8 cellular contexts compared by ENCODE assay signal in the genomic region with DNA sequence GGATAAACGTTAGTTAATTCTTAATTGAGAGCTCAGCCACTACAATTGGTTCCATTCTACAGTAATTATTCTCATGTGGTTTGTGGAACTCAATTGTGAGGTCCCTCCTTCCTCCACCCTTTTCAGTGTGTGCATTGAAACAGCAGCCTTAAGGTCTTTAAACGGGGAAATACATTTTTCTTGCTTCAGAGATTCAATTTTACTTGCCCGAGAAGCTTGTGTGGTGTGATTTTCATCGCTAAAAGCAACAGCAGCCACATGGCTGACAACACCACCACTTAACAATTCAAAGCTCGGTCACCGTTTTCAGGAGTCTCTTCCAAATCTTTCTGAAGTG. TPM values are rescaled to one million over a fixed set of nuclear protein-coding genes. Genes with fewer than 3 reads are reported as not detected.
DNase-seq lines count a peak whose midpoint lies in the region; ATAC-seq, FAIRE-seq and TF ChIP-seq lines count a peak whose summit lies in the region.

No MANE protein-coding gene starts in this region.

- peak overlapping the region; percentile 63 for H3K4me3 ChIP-seq in A549
- peak overlapping the region; percentile 94 for H3K4me3 ChIP-seq in adipocyte (ENCODE audit: low read length)
- peak overlapping the region; percentile 67 to 75 (median 72) for H3K4me3 ChIP-seq in right lobe of liver
- peak overlapping the region; percentile 65 to 79 for H3K4me3 ChIP-seq in uterus

- TF ChIP-seq POLR2A in A549 (IDR thresholded peaks at IDR 0.05; ENCODE audit: low read length) (no peak), right lobe of liver (IDR thresholded peaks at IDR 0.05) (no peak), uterus (IDR thresholded peaks at IDR 0.05) (no peak)

- CTCF ChIA-PET in A549 (lab: Yijun Ruan, JAX) = interaction anchor here (0.7 to 3.7 kb wide), 7 partner anchors 10 to 112 kb away, joined by 3 to 27 read pairs (median 4); no protein-coding TSS in a partner anchor

- peak overlapping the region; percentile 95 for H3K9ac ChIP-seq in adipocyte (ENCODE audit: low read length)

- 13% methylated on average over 6 of the region's 6 CpGs for WGBS in A549 (ENCODE audit: missing lambda C conversion rate)
- 0% methylated on average over 6 of the region's 6 CpGs for WGBS in right lobe of liver (ENCODE audit: insufficient coverage, low coverage, low lambda C conversion rate, missing lambda C conversion rate)

- FAIRE-seq in A549 (lab: Jason Lieb, UNC) = no peak

- peak overlapping the region; percentile 86 for H3K4me2 ChIP-seq in A549

- no peak for TF ChIP-seq EP300 in A549 (IDR thresholded peaks at IDR 0.05)

- H3K27me3 ChIP-seq in adipocyte (replicated peaks; ENCODE audit: control insufficient read depth, insufficient read depth, low read length) = no peaks in the 10 kb centered on the region
- H3K27me3 ChIP-seq in right lobe of liver = no peaks in the 10 kb centered on the region
- H3K27me3 ChIP-seq in uterus = no peaks in the 10 kb centered on the region

- H3K4me1 ChIP-seq in A549 (peaks cover 21% of the 10 kb centered on the region), adipocyte (ENCODE audit: control insufficient read depth, insufficient read depth, low read length) (peaks cover 33% of the 10 kb centered on the region), right lobe of liver (peaks cover 0 to 19% (median 4%) of the 10 kb centered on the region in 4 donors), uterus (no peaks in the 10 kb centered on the region)

- DNase-seq in A549 (ENCODE audit: low read depth in 1 of 2, low spot score in 1 of 2) (no peak), adipocyte (ENCODE audit: low read depth) (no peak), right lobe of liver (no peak), uterus (no peak), NCI-H2171 treated with DMSO at 0.1 percent for 48 hours (lab: John Stamatoyannopoulos, UW) (no peak), LoVo (ENCODE audit: low spot score) (no peak)

- H3K36me3 ChIP-seq in adipocyte (ENCODE audit: control insufficient read depth, insufficient read depth, low read length, severe bottlenecking) = no peaks in the 10 kb centered on the region
- H3K36me3 ChIP-seq in right lobe of liver = no peaks in the 10 kb centered on the region
- no peaks in the 10 kb centered on the region for H3K36me3 ChIP-seq in uterus

- H3K27ac ChIP-seq in A549 = peak overlapping the region; percentile 86 to 94
- H3K27ac ChIP-seq in right lobe of liver = peak overlapping the region; percentile 94
- H3K27ac ChIP-seq in uterus = peak overlapping the region; percentile 89 to 93

- ATAC-seq in A549 (peak; percentile 1 to 3; a peak in 5 of 6 replicates), GM18520 (IDR thresholded peaks at IDR 0.05; ENCODE audit: unreplicated experiment) (peak; percentile 3), HG03354 (IDR thresholded peaks at IDR 0.05; ENCODE audit: poor library complexity, severe bottlenecking, unreplicated experiment) (peak; percentile 14), right lobe of liver (no peak)

- no peak for TF ChIP-seq CTCF in A549 (IDR thresholded peaks at IDR 0.05)
- TF ChIP-seq CTCF in right lobe of liver (IDR thresholded peaks at IDR 0.05) = no peak
- TF ChIP-seq CTCF in uterus (IDR thresholded peaks at IDR 0.05) = no peak

- H3K9me3 ChIP-seq in A549 (no peaks in the 10 kb centered on the region), adipocyte (ENCODE audit: control insufficient read depth, low read length) (no peaks in the 10 kb centered on the region), right lobe of liver (no peaks in the 10 kb centered on the region), uterus (no peaks in the 10 kb centered on the region)

- POLR2A ChIA-PET in A549 (lab: Yijun Ruan, JAX) = interaction anchor here (0.8 to 2.8 kb wide), 13 partner anchors 15 to 508 kb away, joined by 3 to 43 read pairs (median 5); no protein-coding TSS in a partner anchor

- no peak for TF ChIP-seq RAD21 in A549 (conservative IDR thresholded peaks at IDR 0.05 in 1 of 2, IDR thresholded peaks at IDR 0.05 in 1 of 2)

- intact Hi-C loops in right lobe of liver (cut with DNase I) = no loop called here
- intact Hi-C loops in uterus (cut with DNase I; ENCODE audit: low total_unique reads) = no loop called here

TF ChIP-seq in A549, 52 proteins besides CTCF, POLR2A, EP300 and RAD21:
- 0 out of 2 replicates have a peak, but pooled peaks have one; percentile 50 for TF ChIP-seq HOXB13 (CRISPR knock-in tag; IDR thresholded peaks at IDR 0.05; ENCODE audit: low read depth)
- TF ChIP-seq, protein P1, sequence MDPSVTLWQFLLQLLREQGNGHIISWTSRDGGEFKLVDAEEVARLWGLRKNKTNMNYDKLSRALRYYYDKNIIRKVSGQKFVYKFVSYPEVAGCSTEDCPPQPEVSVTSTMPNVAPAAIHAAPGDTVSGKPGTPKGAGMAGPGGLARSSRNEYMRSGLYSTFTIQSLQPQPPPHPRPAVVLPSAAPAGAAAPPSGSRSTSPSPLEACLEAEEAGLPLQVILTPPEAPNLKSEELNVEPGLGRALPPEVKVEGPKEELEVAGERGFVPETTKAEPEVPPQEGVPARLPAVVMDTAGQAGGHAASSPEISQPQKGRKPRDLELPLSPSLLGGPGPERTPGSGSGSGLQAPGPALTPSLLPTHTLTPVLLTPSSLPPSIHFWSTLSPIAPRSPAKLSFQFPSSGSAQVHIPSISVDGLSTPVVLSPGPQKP (IDR thresholded peaks at IDR 0.05; ENCODE audit: low read depth, low read length) = no peak

RNA-seq across cellular contexts. Expression of a gene that starts 0.7 kb away (rescaled TPM):
- polyA plus RNA-seq in A549 (2011; rRNA removed) (85.3 and 89.0 TPM in 2 replicates), A549 (2017; fragmentation: RNase III; extraction: RNeasy Plus Mini Kit Qiagen cat#74134 plus additional on column Dnase treatment) (24.8 to 31.4 TPM (median 29.8 TPM) in 3 replicates)
- 13.6 and 14.2 TPM in 2 replicates for polyA plus RNA-seq in A549 (2012; cell fraction: cytosol; rRNA removed)
- polyA plus RNA-seq in A549 (2012; cell fraction: nucleus; rRNA removed) = 13.3 and 25.1 TPM in 2 replicates
- polyA minus RNA-seq in A549 (2011; rRNA and poly(A)+ RNA removed) = 87.7 and 105 TPM in 2 replicates
- total RNA-seq in right lobe of liver (10 to 100 TPM; 24.1 to 53.9 (median 35.8) TPM), uterus (100 to 1,000 TPM in 1 of 4 donors, 10 to 100 TPM in 3; 43.8 to 139 (median 82.7) TPM)

Comparison
In these comparisons a context has a peak if more than half of its experiments do, and no peak if none do; other contexts are left out.
1. ATAC-seq: peak in A549 (2 of 2), GM18520 (single experiment) and HG03354 (single experiment); none in right lobe of liver (0 of 4).
2. Peak in every context shown above with its lines, with median percentiles within 50 percentile points of each other: H3K27ac ChIP-seq and H3K4me3 ChIP-seq.